1 cellular context compared by ENCODE assay signal in genomic region chr19:13783565-13784500, GRCh38.
TF ChIP-seq lines count a peak whose summit lies in the region.

No MANE protein-coding gene starts in this region.

TF ChIP-seq in GM12878, 131 proteins besides CTCF, POLR2A, EP300 and RAD21:
- TF ChIP-seq SMARCA5 (IDR thresholded peaks at IDR 0.05), result peak; percentile 80; the same call in 1 of the 2 replicates
- TF ChIP-seq ATF7 (IDR thresholded peaks at IDR 0.05; ENCODE audit: low read depth), result peak; percentile 31; the same call in 1 of the 2 replicates
- TF ChIP-seq SKIL (IDR thresholded peaks at IDR 0.05; ENCODE audit: low read depth, poor library complexity, severe bottlenecking), result peak; percentile 80
- peak; percentile 51 for TF ChIP-seq MEF2B (IDR thresholded peaks at IDR 0.05; ENCODE audit: partially characterized antibody, poor library complexity, severe bottlenecking)
- no peak for TF ChIP-seq EGR1 (IDR thresholded peaks at IDR 0.05; ENCODE audit: borderline replicate concordance in 1 of 2, low read depth in 2 of 2, low read length in 2 of 2)
- TF ChIP-seq NBN (IDR thresholded peaks at IDR 0.05), result 0 out of 2 replicates have a peak, but pooled peaks have one; percentile 22
- peak; percentile 65 for TF ChIP-seq RELB (IDR thresholded peaks at IDR 0.05; ENCODE audit: low read depth)
- no peak for TF ChIP-seq E2F8 (IDR thresholded peaks at IDR 0.05; ENCODE audit: low read depth, partially characterized antibody)
- 0 out of 2 replicates have a peak, but pooled peaks have one; percentile 36 for TF ChIP-seq NKRF (conservative IDR thresholded peaks at IDR 0.05)
- peak; percentile 80 for TF ChIP-seq IKZF1 (conservative IDR thresholded peaks at IDR 0.05)
- TF ChIP-seq IKZF2 (IDR thresholded peaks at IDR 0.05), result peak; percentile 69 to 78
- TF ChIP-seq DPF2 (IDR thresholded peaks at IDR 0.05), result 0 out of 2 replicates have a peak, but pooled peaks have one; percentile 53
- TF ChIP-seq NFXL1 (IDR thresholded peaks at IDR 0.05; ENCODE audit: borderline replicate concordance), result no peak
- TF ChIP-seq IRF5 (IDR thresholded peaks at IDR 0.05; ENCODE audit: borderline replicate concordance), result no peak
- peak; percentile 34; the same call in 1 of the 2 replicates for TF ChIP-seq GATAD2B (conservative IDR thresholded peaks at IDR 0.05; ENCODE audit: low read depth)
- TF ChIP-seq ZNF622 (IDR thresholded peaks at IDR 0.05), result no peak
- TF ChIP-seq MTA2 (IDR thresholded peaks at IDR 0.05; ENCODE audit: low read depth), result peak; percentile 55; the same call in 1 of the 2 replicates
- no peak for TF ChIP-seq PBX3 (IDR thresholded peaks at IDR 0.05; ENCODE audit: insufficient replicate concordance, low read depth, low read length)
- TF ChIP-seq STAT3 (IDR thresholded peaks at IDR 0.05; ENCODE audit: low read depth, low read length), result no peak
- TF ChIP-seq POU2F2 (IDR thresholded peaks at IDR 0.05; ENCODE audit: borderline replicate concordance, low read depth, low read length), result peak; percentile 24; the same call in 1 of the 3 replicates
- peak; percentile 46; the same call in 1 of the 2 replicates for TF ChIP-seq ZNF687 (IDR thresholded peaks at IDR 0.05)
- no peak for TF ChIP-seq ZNF592 (IDR thresholded peaks at IDR 0.05)
- TF ChIP-seq RCOR1 (conservative IDR thresholded peaks at IDR 0.05; ENCODE audit: low read depth, low read length), result no peak
- TF ChIP-seq ZBTB33 (IDR thresholded peaks at IDR 0.05), result no peak
- TF ChIP-seq RUNX3 (IDR thresholded peaks at IDR 0.05; ENCODE audit: low read length), result 0 out of 2 replicates have a peak, but pooled peaks have one; percentile 8
- TF ChIP-seq ZNF217 (IDR thresholded peaks at IDR 0.05), result peak; percentile 82; the same call in 1 of the 2 replicates
- 0 out of 4 replicates have a peak, but pooled peaks of 1 of the 2 experiments have one; percentile 18 for TF ChIP-seq BHLHE40 (IDR thresholded peaks at IDR 0.05; ENCODE audit: borderline replicate concordance in 1 of 2, low read depth in 2 of 2, low read length in 1 of 2)
- TF ChIP-seq NR2F1 (conservative IDR thresholded peaks at IDR 0.05), result peak; percentile 83
TF ChIP-seq in GM12878: peak in this region for 18.
